8 cellular contexts compared by ENCODE assay signal in genomic region chr3:42501681-42502428, GRCh38. TPM values are rescaled to one million over a fixed set of nuclear protein-coding genes. Genes with fewer than 3 reads are reported as not detected.
DNase-seq lines count a peak whose midpoint lies in the region; ATAC-seq and TF ChIP-seq lines count a peak whose summit lies in the region.

No MANE protein-coding gene starts in this region.

- H3K9ac ChIP-seq in BLaER1 (peak overlapping the region; percentile 51), MM.1S (ENCODE audit: low read length) (peak overlapping the region; percentile 38; the same call in 1 of the 2 replicates)

- H2AFZ ChIP-seq in MM.1S (ENCODE audit: low read length) = peak overlapping the region; percentile 97

- H3K79me2 ChIP-seq in MM.1S (ENCODE audit: low read length) = no peaks in the 10 kb centered on the region

- H3K4me1 ChIP-seq in BLaER1 = peaks cover 34% of the 10 kb centered on the region
- H3K4me1 ChIP-seq in MM.1S (ENCODE audit: low read length) = peaks cover 8% of the 10 kb centered on the region; the same call in 1 of the 2 replicates

- TF ChIP-seq CTCF in MM.1S (IDR thresholded peaks at IDR 0.05; ENCODE audit: low read length) = peak; percentile 77
- TF ChIP-seq CTCF in dorsolateral prefrontal cortex (IDR thresholded peaks at IDR 0.05 in 54 of 56, conservative IDR thresholded peaks at IDR 0.05 in 2 of 56; ENCODE audit: low read depth in 1 of 56, partially characterized antibody in 56 of 56) = peak; percentile 23 to 85 (median 67)

- peaks cover 39% of the 10 kb centered on the region for H3K27me3 ChIP-seq in BLaER1
- peaks cover 11% of the 10 kb centered on the region; the same call in 1 of the 2 replicates for H3K27me3 ChIP-seq in MM.1S (replicated peaks; ENCODE audit: insufficient read depth, low read length)
- H3K27me3 ChIP-seq in dorsolateral prefrontal cortex = peaks cover 0 to 9% (median 0%) of the 10 kb centered on the region in 45 donors

- H3K9me2 ChIP-seq in MM.1S (replicated peaks; ENCODE audit: insufficient read depth, low read length) = no peaks in the 10 kb centered on the region

- H3K36me3 Mint-ChIP-seq in activated CD4-positive, alpha-beta T cell treated with anti-CD3 and anti-CD28 coated beads, Interleukin-2, amount 10 ng/mL, durations not matched to agents 24 days and 14 days (ENCODE audit: low read depth) = no peaks in the 10 kb centered on the region

- no peaks in the 10 kb centered on the region for H3K9me3 Mint-ChIP-seq in activated CD4-positive, alpha-beta T cell treated with anti-CD3 and anti-CD28 coated beads, Interleukin-2, amount 10 ng/mL, durations not matched to agents 24 days and 14 days

- intact Hi-C loops in activated CD4-positive, alpha-beta T cell treated with anti-CD3 and anti-CD28 coated beads, Interleukin-2, amount 10 ng/mL, durations not matched to agents 24 days and 14 days (cut with micrococcal nuclease) = loop anchor here (1.0 to 5.0 kb wide), 2 partner anchors 38 to 100 kb away; partner anchors contain the start of gene NKTR
- intact Hi-C loops in dorsolateral prefrontal cortex (cut with DNase I) = loop anchor here (2.0 to 5.0 kb wide), 3 partner anchors 39 to 245 kb away; no protein-coding TSS in a partner anchor

- H3K4me3 ChIP-seq in BLaER1 (peak overlapping the region; percentile 71), MM.1S (ENCODE audit: low read length) (peak overlapping the region; percentile 68), dorsolateral prefrontal cortex (peak overlapping the region; percentile 45 to 80 (median 61))

- H3K4me2 ChIP-seq in BLaER1 = peak overlapping the region; percentile 98
- peak overlapping the region; percentile 70 for H3K4me2 ChIP-seq in MM.1S (ENCODE audit: low read depth, low read length)

- no peaks in the 10 kb centered on the region for H3F3A ChIP-seq in MM.1S (ENCODE audit: insufficient read depth, low read length)

- peak overlapping the region; percentile 14 for H3K27ac Mint-ChIP-seq in activated CD4-positive, alpha-beta T cell treated with anti-CD3 and anti-CD28 coated beads, Interleukin-2, amount 10 ng/mL, durations not matched to agents 24 days and 14 days

- peak; percentile 59 for DNase-seq in MM.1S
- DNase-seq in activated CD4-positive, alpha-beta T cell treated with anti-CD3 and anti-CD28 coated beads, Interleukin-2, amount 10 ng/mL, durations not matched to agents 24 days and 14 days = peak; percentile 89
- peak in 5 of 10 donors; percentile 24 to 80 (median 47) for DNase-seq in dorsolateral prefrontal cortex
- peak; percentile 46 to 65 for DNase-seq in lung microvascular endothelial cell (ENCODE audit: low read depth in 2 of 2)
- peak; percentile 36 for DNase-seq in stimulated activated CD8-positive, alpha-beta memory T cell treated with anti-CD3 and anti-CD28 coated beads, Interleukin-12 subunit alpha, Interleukin-12 subunit beta, amount 100 ng/mL, for 1 hour (ENCODE audit: low read depth)
- DNase-seq in epidermal melanocyte (ENCODE audit: insufficient read length, low spot score) = no peak

- H3K36me3 ChIP-seq in BLaER1 (no peaks in the 10 kb centered on the region), MM.1S (replicated peaks; ENCODE audit: insufficient read depth, low read length) (no peaks in the 10 kb centered on the region)

- H3K9me3 ChIP-seq in BLaER1 = no peaks in the 10 kb centered on the region
- no peaks in the 10 kb centered on the region for H3K9me3 ChIP-seq in MM.1S (replicated peaks; ENCODE audit: insufficient read depth, low read length)

- ATAC-seq in GM19455 (IDR thresholded peaks at IDR 0.05; ENCODE audit: unreplicated experiment) = peak; percentile 41

- H3K4me1 Mint-ChIP-seq in activated CD4-positive, alpha-beta T cell treated with anti-CD3 and anti-CD28 coated beads, Interleukin-2, amount 10 ng/mL, durations not matched to agents 24 days and 14 days = peaks cover 17% of the 10 kb centered on the region

- peaks cover 56% of the 10 kb centered on the region for H3K27me3 Mint-ChIP-seq in activated CD4-positive, alpha-beta T cell treated with anti-CD3 and anti-CD28 coated beads, Interleukin-2, amount 10 ng/mL, durations not matched to agents 24 days and 14 days

- H4K20me1 ChIP-seq in BLaER1 = no peaks in the 10 kb centered on the region
- H4K20me1 ChIP-seq in MM.1S (ENCODE audit: insufficient read depth, low read length) = no peaks in the 10 kb centered on the region

- H3K27ac ChIP-seq in BLaER1 (no peak overlapping the region), MM.1S (ENCODE audit: low read length) (no peak overlapping the region), dorsolateral prefrontal cortex (peak overlapping the region in 46 of 59 donors; percentile 8 to 83 (median 59))

- peak overlapping the region; percentile 93 for H3K4me3 Mint-ChIP-seq in activated CD4-positive, alpha-beta T cell treated with anti-CD3 and anti-CD28 coated beads, Interleukin-2, amount 10 ng/mL, durations not matched to agents 24 days and 14 days

RNA-seq across cellular contexts. Expression of gene VIPR1, which starts 0.6 kb away (rescaled TPM):
- total RNA-seq in activated CD4-positive, alpha-beta T cell treated with anti-CD3 and anti-CD28 coated beads, Interleukin-2, amount 10 ng/mL, durations not matched to agents 24 days and 14 days = 0.68 and 0.80 TPM in 2 replicates
- total RNA-seq in dorsolateral prefrontal cortex = 10 to 100 TPM; 15.9 to 69.4 (median 40.2) TPM
- total RNA-seq in lung microvascular endothelial cell = under 0.01 TPM in 1 of 2 replicates, not detected in the other

Comparison
In these comparisons a context has a peak if more than half of its experiments do, and no peak if none do; other contexts are left out.
1. H3K27ac ChIP-seq: peak in dorsolateral prefrontal cortex (46 of 59); none in BLaER1 (single experiment) and MM.1S (single experiment).
2. Peak in every context shown above with its lines, with median percentiles within 50 percentile points of each other: H3K4me3 ChIP-seq.